In genomic region chr20:46682063-46682821, GRCh38 we compare ENCODE assay signal across 1 cellular context.
A peak's percentile ranks its signal among the peaks of the same experiment; 100 is the strongest.
TF ChIP-seq lines count a peak whose summit lies in the region.

No MANE protein-coding gene starts in this region.

TF ChIP-seq in HepG2, 621 proteins besides CTCF, POLR2A, EP300 and RAD21 (continues in another document):
- TF ChIP-seq KLF16 (CRISPR knock-in tag; IDR thresholded peaks at IDR 0.05) (0 out of 4 replicates have a peak, but pooled peaks of 1 of the 2 experiments have one; percentile 37), ZNF572 (CRISPR knock-in tag; IDR thresholded peaks at IDR 0.05) (no peak), TEF (CRISPR knock-in tag; IDR thresholded peaks at IDR 0.05) (no peak), ZNF549 (CRISPR knock-in tag; IDR thresholded peaks at IDR 0.05) (no peak), ZBTB14 (CRISPR knock-in tag; IDR thresholded peaks at IDR 0.05) (no peak), CERS6 (CRISPR knock-in tag; IDR thresholded peaks at IDR 0.05) (no peak), NFKB2 (CRISPR knock-in tag; IDR thresholded peaks at IDR 0.05; ENCODE audit: borderline replicate concordance) (no peak), GLI4 (CRISPR knock-in tag; IDR thresholded peaks at IDR 0.05; ENCODE audit: borderline replicate concordance) (no peak), SETDB1 (CRISPR knock-in tag; IDR thresholded peaks at IDR 0.05; ENCODE audit: borderline replicate concordance) (no peak), ZBTB39 (CRISPR knock-in tag; IDR thresholded peaks at IDR 0.05) (no peak), MEIS2 (CRISPR knock-in tag; IDR thresholded peaks at IDR 0.05) (no peak), ZC3H13 (CRISPR knock-in tag; IDR thresholded peaks at IDR 0.05) (peak; percentile 57; the same call in 1 of the 2 replicates), TIGD3 (CRISPR knock-in tag; IDR thresholded peaks at IDR 0.05; ENCODE audit: borderline replicate concordance) (no peak), TEAD3 (CRISPR knock-in tag; optimal IDR thresholded peaks at IDR 0.05; ENCODE audit: borderline replicate concordance) (peak; percentile 13), IRX3 (CRISPR knock-in tag; IDR thresholded peaks at IDR 0.05; ENCODE audit: borderline replicate concordance, low read depth) (no peak), ZNF513 (CRISPR knock-in tag; conservative IDR thresholded peaks at IDR 0.05) (no peak), ZNF614 (CRISPR knock-in tag; IDR thresholded peaks at IDR 0.05; ENCODE audit: borderline replicate concordance) (no peak), CHCHD3 (CRISPR knock-in tag; IDR thresholded peaks at IDR 0.05) (0 out of 2 replicates have a peak, but pooled peaks have one; percentile 13), MATR3 (CRISPR knock-in tag; IDR thresholded peaks at IDR 0.05) (no peak), PHF8 (CRISPR knock-in tag; IDR thresholded peaks at IDR 0.05) (peak; percentile 21; the same call in 1 of the 2 replicates), DPF2 (CRISPR knock-in tag; IDR thresholded peaks at IDR 0.05; ENCODE audit: borderline replicate concordance, low read depth) (no peak), ZNF678 (CRISPR knock-in tag; IDR thresholded peaks at IDR 0.05) (no peak), SNAPC2 (CRISPR knock-in tag; IDR thresholded peaks at IDR 0.05) (no peak), CENPT (CRISPR knock-in tag; IDR thresholded peaks at IDR 0.05; ENCODE audit: low read depth) (no peak), CCAR2 (optimal IDR thresholded peaks at IDR 0.05; ENCODE audit: low read depth, low read length) (peak; percentile 22), SMARCC2 (IDR thresholded peaks at IDR 0.05) (0 out of 2 replicates have a peak, but pooled peaks have one; percentile 38), CREB3 (CRISPR knock-in tag; IDR thresholded peaks at IDR 0.05) (no peak), NR2F2 (IDR thresholded peaks at IDR 0.05; ENCODE audit: borderline replicate concordance, low read depth) (no peak), ZNF329 (CRISPR knock-in tag; IDR thresholded peaks at IDR 0.05; ENCODE audit: low read depth) (no peak), ZUFSP (CRISPR knock-in tag; IDR thresholded peaks at IDR 0.05; ENCODE audit: borderline replicate concordance) (no peak), ZNF883 (CRISPR knock-in tag; IDR thresholded peaks at IDR 0.05; ENCODE audit: not compliant biosample characterization) (no peak), ZBED4 (CRISPR knock-in tag; IDR thresholded peaks at IDR 0.05; ENCODE audit: borderline replicate concordance) (no peak), SIX4 (CRISPR knock-in tag; IDR thresholded peaks at IDR 0.05) (no peak), SMAD9 (CRISPR knock-in tag; IDR thresholded peaks at IDR 0.05) (no peak), SP2 (CRISPR knock-in tag; IDR thresholded peaks at IDR 0.05) (no peak), FOXA3 (CRISPR knock-in tag; IDR thresholded peaks at IDR 0.05) (no peak), TERF1 (CRISPR knock-in tag; IDR thresholded peaks at IDR 0.05) (no peak), BRF2 (CRISPR knock-in tag; IDR thresholded peaks at IDR 0.05) (no peak), ZNF543 (CRISPR knock-in tag; IDR thresholded peaks at IDR 0.05) (no peak), RNF2 (conservative IDR thresholded peaks at IDR 0.05; ENCODE audit: low read depth) (no peak), KAT2B (IDR thresholded peaks at IDR 0.05; ENCODE audit: borderline replicate concordance, low read depth, low read length) (no peak), NPAS2 (CRISPR knock-in tag; IDR thresholded peaks at IDR 0.05; ENCODE audit: borderline replicate concordance) (no peak), ELF1 (CRISPR knock-in tag; IDR thresholded peaks at IDR 0.05) (no peak), TAF1 (CRISPR knock-in tag; IDR thresholded peaks at IDR 0.05) (no peak), ZNF256 (CRISPR knock-in tag; conservative IDR thresholded peaks at IDR 0.05) (no peak), MTF2 (CRISPR knock-in tag; IDR thresholded peaks at IDR 0.05; ENCODE audit: borderline replicate concordance) (no peak), TARDBP (CRISPR knock-in tag; IDR thresholded peaks at IDR 0.05) (no peak), HNRNPLL (IDR thresholded peaks at IDR 0.05; ENCODE audit: low read depth, low read length, poor library complexity, severe bottlenecking) (no peak), ZNF629 (CRISPR knock-in tag; conservative IDR thresholded peaks at IDR 0.05) (peak; percentile 84), ZNF720 (CRISPR knock-in tag; IDR thresholded peaks at IDR 0.05) (no peak), ZNF790 (CRISPR knock-in tag; IDR thresholded peaks at IDR 0.05; ENCODE audit: borderline replicate concordance) (no peak)
